Comparison of ENCODE assay signal across 13 cellular contexts in genomic region chr11:70077411-70078094, GRCh38. TPM values are rescaled to one million over a fixed set of nuclear protein-coding genes. Genes with fewer than 3 reads are reported as not detected.
DNase-seq lines count a peak whose midpoint lies in the region; ATAC-seq and TF ChIP-seq lines count a peak whose summit lies in the region.
"Had no signal": no experiment of that assay in that cellular context is flagged by ENCODE, and none has a peak within 500 bp of the region (broad histone marks: within the 10 kb centered on the region; RNA-seq: fewer than 3 reads in every experiment).

No MANE protein-coding gene starts in this region.

- POLR2A ChIA-PET in HEK293T (lab: Yijun Ruan, JAX): no interaction called here

- TF ChIP-seq CTCF in WERI-Rb-1 (IDR thresholded peaks at IDR 0.05; ENCODE audit: low read depth, low read length) (no peak), left lung (IDR thresholded peaks at IDR 0.05) (no peak)

- H3K4me1 ChIP-seq in left lung: no peaks in the 10 kb centered on the region
- H3K4me1 ChIP-seq: testis had no signal

- no peaks in the 10 kb centered on the region for H3K36me3 Mint-ChIP-seq in stimulated activated naive B cell treated with anti-CD40 and anti-IgM and Interleukin-4, amounts not matched to agents 10 μg/mL and 1 μg/mL and 100 μg/mL, for 72 hours
- H3K36me3 Mint-ChIP-seq: memory B cell had no signal

- H3K9me3 ChIP-seq in WERI-Rb-1 (ENCODE audit: severe bottlenecking): no peaks in the 10 kb centered on the region
- H3K9me3 ChIP-seq in left lung: no peaks in the 10 kb centered on the region
- H3K9me3 ChIP-seq: testis had no signal

- H3K27ac ChIP-seq in WERI-Rb-1 (no peak overlapping the region), left lung (no peak overlapping the region)
- H3K27ac ChIP-seq: HL-60, testis had no signal

- intact Hi-C loops in left lung (cut with DNase I): no loop called here

- no peaks in the 10 kb centered on the region for H3K9me3 Mint-ChIP-seq in stimulated activated naive B cell treated with anti-CD40 and anti-IgM and Interleukin-4, amounts not matched to agents 10 μg/mL and 1 μg/mL and 100 μg/mL, for 72 hours
- H3K9me3 Mint-ChIP-seq: activated naive CD8-positive, alpha-beta T cell treated with anti-CD3 and anti-CD28 coated beads, Interleukin-2, amount 50 U/mL, for 24 hours; memory B cell had no signal

- H3K36me3 ChIP-seq in WERI-Rb-1 (no peaks in the 10 kb centered on the region), left lung (no peaks in the 10 kb centered on the region)

- CTCF ChIA-PET in HEK293T (lab: Yijun Ruan, JAX): no interaction called here

- peaks cover 58 to 78% of the 10 kb centered on the region in 2 donors for H3K27me3 Mint-ChIP-seq in stimulated activated naive B cell treated with anti-CD40 and anti-IgM and Interleukin-4, amounts not matched to agents 10 μg/mL and 1 μg/mL and 100 μg/mL, for 72 hours

- DNase-seq in HEK293T (ENCODE audit: extremely low spot score) (no peak), WERI-Rb-1 (peak; percentile 28), left lung (peak; percentile 24 to 58), NCI-H187 (lab: John Stamatoyannopoulos, UW) (no peak)
- DNase-seq in stimulated activated naive B cell treated with anti-CD40 and anti-IgM and Interleukin-4, amounts not matched to agents 10 μg/mL and 1 μg/mL and 100 μg/mL, for 72 hours: no peak
- DNase-seq in stimulated activated CD4-positive, alpha-beta T cell treated with anti-CD3 and anti-CD28 coated beads, Interleukin-2, amount 100 ng/mL, for 48 hours: no peak
- no peak for DNase-seq in activated naive CD4-positive, alpha-beta T cell (lab: John Stamatoyannopoulos, UW)
- DNase-seq: activated naive CD8-positive, alpha-beta T cell treated with anti-CD3 and anti-CD28 coated beads, Interleukin-2, amount 50 U/mL, for 24 hours had no signal

- ATAC-seq in left lung (no peak), HG03097 (IDR thresholded peaks at IDR 0.05; ENCODE audit: low FRiP score, unreplicated experiment) (no peak)
- ATAC-seq in stimulated activated naive B cell treated with anti-CD40 and anti-IgM and Interleukin-4, amounts not matched to agents 10 μg/mL and 1 μg/mL and 100 μg/mL, for 72 hours (replicated peaks): peak; percentile 14 to 33
- ATAC-seq: activated naive CD8-positive, alpha-beta T cell treated with anti-CD3 and anti-CD28 coated beads, Interleukin-2, amount 50 U/mL, for 24 hours had no signal

- H3K27me3 ChIP-seq in WERI-Rb-1 (ENCODE audit: insufficient read depth, low read depth, severe bottlenecking): peaks cover 4% of the 10 kb centered on the region
- H3K27me3 ChIP-seq in left lung: peaks cover 13 to 81% of the 10 kb centered on the region in 2 donors
- H3K27me3 ChIP-seq: testis had no signal

- H3K4me3 ChIP-seq in WERI-Rb-1 (ENCODE audit: low read depth, low read length) (peak overlapping the region; percentile 45), left lung (no peak overlapping the region)
- H3K4me3 ChIP-seq: testis had no signal

- H3K27ac Mint-ChIP-seq in stimulated activated naive B cell treated with anti-CD40 and anti-IgM and Interleukin-4, amounts not matched to agents 10 μg/mL and 1 μg/mL and 100 μg/mL, for 72 hours: no peak overlapping the region
- H3K27ac Mint-ChIP-seq: activated naive CD8-positive, alpha-beta T cell treated with anti-CD3 and anti-CD28 coated beads, Interleukin-2, amount 50 U/mL, for 24 hours; memory B cell had no signal

- H3K4me3 Mint-ChIP-seq in stimulated activated naive B cell treated with anti-CD40 and anti-IgM and Interleukin-4, amounts not matched to agents 10 μg/mL and 1 μg/mL and 100 μg/mL, for 72 hours: peak overlapping the region; percentile 17 to 62
- H3K4me3 Mint-ChIP-seq: activated naive CD8-positive, alpha-beta T cell treated with anti-CD3 and anti-CD28 coated beads, Interleukin-2, amount 50 U/mL, for 24 hours; memory B cell had no signal

- H3K4me1 Mint-ChIP-seq in stimulated activated naive B cell treated with anti-CD40 and anti-IgM and Interleukin-4, amounts not matched to agents 10 μg/mL and 1 μg/mL and 100 μg/mL, for 72 hours: peaks cover 17 to 30% of the 10 kb centered on the region in 2 donors

TF ChIP-seq in HEK293T, 16 proteins besides CTCF, POLR2A, EP300 and RAD21:
- TF ChIP-seq TARDBP (IDR thresholded peaks at IDR 0.05) (no peak), L3MBTL2 (conservative IDR thresholded peaks at IDR 0.05) (no peak), FOXK2 (IDR thresholded peaks at IDR 0.05) (no peak), FOXM1 (IDR thresholded peaks at IDR 0.05; ENCODE audit: borderline replicate concordance) (no peak)
- TF ChIP-seq, protein P1, sequence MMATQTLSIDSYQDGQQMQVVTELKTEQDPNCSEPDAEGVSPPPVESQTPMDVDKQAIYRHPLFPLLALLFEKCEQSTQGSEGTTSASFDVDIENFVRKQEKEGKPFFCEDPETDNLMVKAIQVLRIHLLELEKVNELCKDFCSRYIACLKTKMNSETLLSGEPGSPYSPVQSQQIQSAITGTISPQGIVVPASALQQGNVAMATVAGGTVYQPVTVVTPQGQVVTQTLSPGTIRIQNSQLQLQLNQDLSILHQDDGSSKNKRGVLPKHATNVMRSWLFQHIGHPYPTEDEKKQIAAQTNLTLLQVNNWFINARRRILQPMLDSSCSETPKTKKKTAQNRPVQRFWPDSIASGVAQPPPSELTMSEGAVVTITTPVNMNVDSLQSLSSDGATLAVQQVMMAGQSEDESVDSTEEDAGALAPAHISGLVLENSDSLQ (IDR thresholded peaks at IDR 0.05): peak; percentile 36; the same call in 1 of the 2 replicates

RNA-seq across cellular contexts. Expression of gene ANO1, which starts 0.6 kb away (rescaled TPM):
- total RNA-seq in left lung: 1 to 10 TPM; 4.9 to 6.2 TPM
- total RNA-seq: dermis microvascular lymphatic vessel endothelial cell had no signal

Comparison
In these comparisons a context has a peak if more than half of its experiments do, and no peak if none do; other contexts are left out.
1. DNase-seq: peak in WERI-Rb-1 (single experiment) and left lung (2 of 2); none in HEK293T (single experiment), stimulated activated naive B cell treated with anti-CD40 and anti-IgM and Interleukin-4, amounts not matched to agents 10 μg/mL and 1 μg/mL and 100 μg/mL, for 72 hours (single experiment), stimulated activated CD4-positive, alpha-beta T cell treated with anti-CD3 and anti-CD28 coated beads, Interleukin-2, amount 100 ng/mL, for 48 hours (0 of 2), NCI-H187 (0 of 2) and activated naive CD4-positive, alpha-beta T cell (0 of 4).
2. ATAC-seq: peak in stimulated activated naive B cell treated with anti-CD40 and anti-IgM and Interleukin-4, amounts not matched to agents 10 μg/mL and 1 μg/mL and 100 μg/mL, for 72 hours (2 of 2); none in left lung (single experiment) and HG03097 (single experiment).